16 cellular contexts compared by ENCODE assay signal in the genomic region with DNA sequence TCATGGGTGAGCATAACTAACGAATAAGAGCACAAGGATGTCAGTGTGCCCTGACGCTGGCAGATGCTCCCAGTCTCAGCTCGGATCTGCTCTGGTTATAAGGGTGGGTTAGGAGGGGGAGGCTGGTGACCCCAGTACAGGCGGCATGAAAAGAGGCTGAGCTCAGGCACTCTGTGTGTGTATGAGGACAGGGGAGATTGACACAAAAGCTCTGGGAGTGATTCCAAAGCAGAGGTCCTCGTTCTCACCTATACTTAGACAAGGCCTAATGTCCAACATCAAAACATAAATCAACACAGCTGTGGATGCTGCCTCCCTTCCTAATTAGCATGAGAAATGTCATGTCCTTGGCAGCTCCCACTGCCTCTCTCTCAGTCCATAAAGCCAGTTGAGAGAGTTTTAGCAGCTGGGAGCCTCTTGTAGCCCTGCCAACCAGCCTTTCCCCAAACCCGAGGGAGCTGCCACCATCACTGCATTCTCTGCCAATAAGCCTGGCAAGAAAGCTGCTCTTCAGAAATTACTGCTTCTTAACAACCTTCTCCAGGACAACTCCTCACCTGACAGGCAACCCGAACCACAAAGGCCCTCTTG. TPM values are rescaled to one million over a fixed set of nuclear protein-coding genes. Genes with fewer than 3 reads are reported as not detected.
DNase-seq lines count a peak whose midpoint lies in the region; ATAC-seq and TF ChIP-seq lines count a peak whose summit lies in the region.
"Had no signal": no experiment of that assay in that cellular context is flagged by ENCODE, and none has a peak within 500 bp of the region (broad histone marks: within the 10 kb centered on the region; RNA-seq: fewer than 3 reads in every experiment).

No MANE protein-coding gene starts in this region.

- in situ Hi-C loops in GM13977 (cut with MboI; ENCODE audit: low pct_unique_long_range_greater_than_20kb, low sequenced_read_pairs, unreplicated experiment) = no loop called here

- H3K4me1 ChIP-seq in heart left ventricle = peaks cover 0 to 20% (median 2%) of the 10 kb centered on the region in 12 donors
- H3K4me1 ChIP-seq: A549 had no signal

- no peak for TF ChIP-seq POLR2A in heart left ventricle (IDR thresholded peaks at IDR 0.05)

- intact Hi-C loops in heart left ventricle (cut with DNase I) = no loop called here

- 25 to 41% (median 37%) methylated on average over 7 of the region's 7 CpGs for WGBS in heart left ventricle, 4 donors

- H3K27ac ChIP-seq in heart left ventricle (no peak overlapping the region), substantia nigra (ENCODE audit: low read depth, low read length, poor library complexity, severe bottlenecking) (peak overlapping the region; percentile 16)
- H3K27ac ChIP-seq: A549, tibial nerve had no signal

- TF ChIP-seq CTCF in heart left ventricle (IDR thresholded peaks at IDR 0.05) (no peak), GM13977 (IDR thresholded peaks at IDR 0.05; ENCODE audit: extremely low read depth, insufficient read depth, missing control alignments) (no peak)

- H3K36me3 ChIP-seq in heart left ventricle = no peaks in the 10 kb centered on the region
- H3K36me3 ChIP-seq: tibial nerve had no signal

- peak; percentile 30 for DNase-seq in NCI-H146 (lab: John Stamatoyannopoulos, UW)
- no peak for DNase-seq in NCI-H146 treated with DMSO at 0.1 percent for 48 hours (lab: John Stamatoyannopoulos, UW; ENCODE audit: unreplicated experiment)
- peak; percentile 89 for DNase-seq in NCI-H69 (lab: John Stamatoyannopoulos, UW)
- no peak for DNase-seq in heart left ventricle
- peak in 45 of 49 donors; percentile 12 to 81 (median 62) for DNase-seq in substantia nigra (lab: John Stamatoyannopoulos, UW)
- DNase-seq in GM13977 (ENCODE audit: low spot score) = no peak
- DNase-seq: activated CD4-positive, alpha-beta T cell treated with anti-CD3 and anti-CD28 coated beads for 48 hours; activated T-cell treated with anti-CD3 and anti-CD28 coated beads, Interleukin-2, amount 50 U/mL, for 24 hours; cortex of kidney; mammary epithelial cell; T-helper 1 cell had no signal

- ATAC-seq in heart left ventricle (peak; percentile 53 to 82 (median 59)), HG03354 (IDR thresholded peaks at IDR 0.05; ENCODE audit: poor library complexity, severe bottlenecking, unreplicated experiment) (no peak), GM19455 (IDR thresholded peaks at IDR 0.05; ENCODE audit: unreplicated experiment) (no peak)
- ATAC-seq: A549, esophagus mucosa had no signal

- H3K27me3 ChIP-seq in heart left ventricle = no peaks in the 10 kb centered on the region

- H3K9me3 ChIP-seq in heart left ventricle = no peaks in the 10 kb centered on the region
- H3K9me3 ChIP-seq: A549, tibial nerve had no signal

- no peak overlapping the region for H3K4me3 ChIP-seq in heart left ventricle
- H3K4me3 ChIP-seq: A549, tibial nerve had no signal

RNA-seq across cellular contexts. Expression of gene SC5D, which starts 59.8 kb away (rescaled TPM):
- 10 to 100 TPM; 18.3 to 28.9 (median 27.1) TPM for total RNA-seq in heart left ventricle
- polyA plus RNA-seq in heart left ventricle = 10 to 100 TPM; 16.9 to 18.7 TPM

Comparison
In these comparisons a context has a peak if more than half of its experiments do, and no peak if none do; other contexts are left out.
1. DNase-seq: peak in NCI-H146 (single experiment), NCI-H69 (single experiment) and substantia nigra (45 of 49); none in NCI-H146 treated with DMSO at 0.1 percent for 48 hours (single experiment), heart left ventricle (0 of 5) and GM13977 (single experiment).
2. ATAC-seq: peak in heart left ventricle (4 of 4); none in HG03354 (single experiment) and GM19455 (single experiment).